Comparison of ENCODE assay signal across 20 cellular contexts in genomic region chr14:22770481-22771187, GRCh38. TPM values are rescaled to one million over a fixed set of nuclear protein-coding genes. Genes with fewer than 3 reads are reported as not detected.
"Had no signal": no experiment of that assay in that cellular context is flagged by ENCODE, and none has a peak within 500 bp of the region (broad histone marks: within the 10 kb centered on the region; RNA-seq: fewer than 3 reads in every experiment).

No MANE protein-coding gene starts in this region.

- H3K27me3 Mint-ChIP-seq: activated CD8-positive, alpha-beta memory T cell treated with anti-CD3 and anti-CD28 coated beads, Interleukin-2, amount 10 ng/mL, durations not matched to agents 7 days and 5 days; activated CD8-positive, alpha-beta T cell treated with anti-CD3 and anti-CD28 coated beads for 36 hours; progenitor cell of endocrine pancreas had no signal

- H3K27ac Mint-ChIP-seq: activated CD8-positive, alpha-beta memory T cell treated with anti-CD3 and anti-CD28 coated beads, Interleukin-2, amount 10 ng/mL, durations not matched to agents 7 days and 5 days; activated T-helper 1 cell treated with anti-CD3 and anti-CD28 coated beads, Interleukin-12 subunit alpha, Interleukin-12 subunit beta, Interleukin-2, Interleukin-4 antibody, amounts not matched to agents 30 ng/mL and 10 ng/mL and 1 ng/mL, durations not matched to agents 14 hours and 24 hours and 36 hours; natural killer cell; progenitor cell of endocrine pancreas had no signal

- H3K9me3 Mint-ChIP-seq: activated CD8-positive, alpha-beta T cell treated with anti-CD3 and anti-CD28 coated beads for 36 hours; natural killer cell had no signal

- DNase-seq: activated CD4-positive, alpha-beta T cell treated with anti-CD3 and anti-CD28 coated beads, Interleukin-2, amount 50 U/mL, for 1 hour; activated CD4-positive, CD25-positive, alpha-beta regulatory T cell treated with anti-CD3 and anti-CD28 coated beads, Interleukin-2, amount 50 U/mL, for 72 hours; activated CD8-positive, alpha-beta memory T cell treated with anti-CD3 and anti-CD28 coated beads, Interleukin-2, amount 10 ng/mL, durations not matched to agents 7 days and 5 days; activated CD8-positive, alpha-beta T cell treated with anti-CD3 and anti-CD28 coated beads for 36 hours; activated gamma-delta T cell treated with Interleukin-2 at 50 U/mL for 16 hours; activated T-cell treated with anti-CD3 and anti-CD28 coated beads for 4 hours; dermis blood vessel endothelial cell; effector CD8-positive, alpha-beta T cell; glutamatergic neuron; left ventricle myocardium inferior; mesendoderm; natural killer cell; stimulated activated CD4-positive, alpha-beta T cell treated with anti-CD3 and anti-CD28 coated beads, Interleukin-2, amount 100 ng/mL, for 48 hours; stimulated activated naive CD8-positive, alpha-beta T cell treated with anti-CD3 and anti-CD28 coated beads, Interleukin-15, Interleukin-2, amounts not matched to agents 100 U/mL and 50 U/mL, for 24 hours; T-helper 9 cell; testis; trophoblast cell; WERI-Rb-1 had no signal

- H3K4me3 Mint-ChIP-seq: activated CD8-positive, alpha-beta memory T cell treated with anti-CD3 and anti-CD28 coated beads, Interleukin-2, amount 10 ng/mL, durations not matched to agents 7 days and 5 days; activated CD8-positive, alpha-beta T cell treated with anti-CD3 and anti-CD28 coated beads for 36 hours; activated T-helper 1 cell treated with anti-CD3 and anti-CD28 coated beads, Interleukin-12 subunit alpha, Interleukin-12 subunit beta, Interleukin-2, Interleukin-4 antibody, amounts not matched to agents 30 ng/mL and 10 ng/mL and 1 ng/mL, durations not matched to agents 14 hours and 24 hours and 36 hours; natural killer cell had no signal

RNA-seq across cellular contexts. Expression of gene SLC7A7, which starts 44.6 kb away (rescaled TPM):
- total RNA-seq: activated T-helper 1 cell treated with anti-CD3 and anti-CD28 coated beads, Interleukin-12 subunit alpha, Interleukin-12 subunit beta, Interleukin-2, Interleukin-4 antibody, amounts not matched to agents 30 ng/mL and 10 ng/mL and 1 ng/mL, durations not matched to agents 14 hours and 24 hours and 36 hours had no signal
